In genomic region chr2:86622878-86623548, GRCh38 we compare ENCODE assay signal across 8 cellular contexts. TPM values are rescaled to one million over a fixed set of nuclear protein-coding genes. Genes with fewer than 3 reads are reported as not detected.
A peak's percentile ranks its signal among the peaks of the same experiment; 100 is the strongest.
DNase-seq lines count a peak whose midpoint lies in the region; ATAC-seq, FAIRE-seq and TF ChIP-seq lines count a peak whose summit lies in the region.

No MANE protein-coding gene starts in this region.

- H3K4me1 ChIP-seq in pancreas (peaks cover 7 to 33% (median 16%) of the 10 kb centered on the region in 3 donors), urinary bladder (ENCODE audit: insufficient read depth) (no peaks in the 10 kb centered on the region)

- no peak for FAIRE-seq in pancreas (lab: Jason Lieb, UNC)

- peak; percentile 29 for ATAC-seq in GM18870 (IDR thresholded peaks at IDR 0.05; ENCODE audit: unreplicated experiment)
- ATAC-seq in HG03095 (IDR thresholded peaks at IDR 0.05; ENCODE audit: unreplicated experiment), result peak; percentile 37
- peak; percentile 73 for ATAC-seq in Right ventricle myocardium inferior
- peak; percentile 40 to 57 (median 56) for ATAC-seq in pancreas

- no peak for TF ChIP-seq CTCF in pancreas (IDR thresholded peaks at IDR 0.05)

- no peaks in the 10 kb centered on the region for H3K9me3 ChIP-seq in pancreas

- H3K27ac ChIP-seq in pancreas, result peak overlapping the region; percentile 99 to 100 (median 99)
- H3K27ac ChIP-seq in urinary bladder (ENCODE audit: low read depth), result peak overlapping the region; percentile 99

- WGBS in pancreas, 2 donors, result 0 to 1% methylated on average over 34 to 83 of the region's 83 CpGs
- under 1% methylated on average over 83 of the region's 83 CpGs for WGBS in urinary bladder

- peak; percentile 69 for DNase-seq in AG08395 (ENCODE audit: low spot score)
- DNase-seq in RKO (ENCODE audit: low spot score), result peak; percentile 46
- peak; percentile 54 for DNase-seq in activated naive CD4-positive, alpha-beta T cell treated with Interleukin-2 at 50 U/mL for 16 hours
- DNase-seq in Right ventricle myocardium inferior (ENCODE audit: missing footprints), result peak; percentile 90
- DNase-seq in pancreas, result peak; percentile 54 to 83 (median 70)

- H3K36me3 ChIP-seq in pancreas, result no peaks in the 10 kb centered on the region
- peaks cover 3% of the 10 kb centered on the region for H3K36me3 ChIP-seq in urinary bladder (ENCODE audit: insufficient read depth)

- intact Hi-C loops in Right ventricle myocardium inferior (cut with DNase I) (loop anchor here (2.0 to 5.0 kb wide), 4 partner anchors 48 to 181 kb away; partner anchors contain the start of genes CHMP3 and KDM3A), pancreas (cut with DNase I) (no loop called here)

- H3K27me3 ChIP-seq in pancreas, result no peaks in the 10 kb centered on the region

- peak overlapping the region; percentile 47 to 89 (median 76) for H3K4me3 ChIP-seq in pancreas
- peak overlapping the region; percentile 93 for H3K4me3 ChIP-seq in urinary bladder (ENCODE audit: low read depth, low read length)

RNA-seq across cellular contexts. Expression of gene RNF103, which starts 0.7 kb away (rescaled TPM):
- 49.6 TPM for total RNA-seq in Right ventricle myocardium inferior
- total RNA-seq in pancreas, result 10 to 100 TPM; 17.4 to 28.4 (median 21.8) TPM
- 10 to 100 TPM; 18.4 to 23.9 TPM for polyA plus RNA-seq in pancreas
- 40.5 TPM for total RNA-seq in urinary bladder
- polyA plus RNA-seq in urinary bladder, result 24.1 TPM

RNA-seq across cellular contexts. Expression of gene CHMP3, which starts 59.8 kb away (rescaled TPM):
- total RNA-seq in Right ventricle myocardium inferior (171 TPM), pancreas (10 to 100 TPM; 62.0 to 87.6 (median 80.9) TPM), urinary bladder (69.4 TPM)
- polyA plus RNA-seq in pancreas (10 to 100 TPM; 25.7 to 48.7 TPM), urinary bladder (163 TPM)

Comparison
In these comparisons a context has a peak if more than half of its experiments do, and no peak if none do; other contexts are left out.
1. Peak in every context shown above with its lines: DNase-seq, ATAC-seq, H3K4me3 ChIP-seq and H3K27ac ChIP-seq.